12 cellular contexts compared by ENCODE assay signal in the genomic region with DNA sequence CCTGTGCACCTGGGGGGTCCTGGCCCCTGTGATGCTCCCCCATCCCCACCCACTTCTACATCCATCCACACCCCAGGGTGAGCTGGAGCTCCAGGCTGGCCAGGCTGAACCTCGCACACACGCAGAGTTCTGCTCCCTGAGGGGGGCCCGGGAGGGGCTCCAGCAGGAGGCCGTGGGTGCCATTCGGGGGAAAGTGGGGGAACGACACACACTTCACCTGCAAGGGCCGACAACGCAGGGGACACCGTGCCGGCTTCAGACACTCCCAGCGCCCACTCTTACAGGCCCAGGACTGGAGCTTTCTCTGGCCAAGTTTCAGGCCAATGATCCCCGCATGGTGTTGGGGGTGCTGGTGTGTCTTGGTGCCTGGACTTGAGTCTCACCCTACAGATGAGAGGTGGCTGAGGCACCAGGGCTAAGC. TPM values are rescaled to one million over a fixed set of nuclear protein-coding genes. Genes with fewer than 3 reads are reported as not detected.
DNase-seq lines count a peak whose midpoint lies in the region; ATAC-seq, FAIRE-seq and TF ChIP-seq lines count a peak whose summit lies in the region.
"Had no signal": no experiment of that assay in that cellular context is flagged by ENCODE, and none has a peak within 500 bp of the region (broad histone marks: within the 10 kb centered on the region; RNA-seq: fewer than 3 reads in every experiment).

No MANE protein-coding gene starts in this region.

- DNase-seq in left ventricle myocardium inferior: no peak
- DNase-seq in Right ventricle myocardium superior: no peak
- no peak for DNase-seq in chondrocyte (ENCODE audit: low spot score)
- no peak for DNase-seq in osteocyte (ENCODE audit: extremely low spot score, unreplicated experiment)
- no peak for DNase-seq in vagina (ENCODE audit: extremely low spot score in 2 of 2)
- no peak for DNase-seq in middle frontal gyrus (ENCODE audit: extremely low spot score, low spot score)
- DNase-seq in GM19239 (ENCODE audit: insufficient read length, low spot score): no peak
- DNase-seq: DMS 273 treated with DMSO at 0.1 percent for 48 hours, NCI-H1048 had no signal

- no peaks in the 10 kb centered on the region for H3K36me3 ChIP-seq in left ventricle myocardium inferior
- H3K36me3 ChIP-seq in vagina: no peaks in the 10 kb centered on the region
- H3K36me3 ChIP-seq: colonic mucosa had no signal

- no peak overlapping the region for H3K4me3 ChIP-seq in left ventricle myocardium inferior
- H3K4me3 ChIP-seq in vagina: no peak overlapping the region
- H3K4me3 ChIP-seq: colonic mucosa had no signal

- no peak for TF ChIP-seq POLR2A in vagina (IDR thresholded peaks at IDR 0.05)

- H3K4me1 Mint-ChIP-seq in chondrocyte (ENCODE audit: low read depth): peaks cover 10% of the 10 kb centered on the region
- peaks cover 16% of the 10 kb centered on the region for H3K4me1 Mint-ChIP-seq in osteocyte (ENCODE audit: unreplicated experiment)

- H3K4me3 Mint-ChIP-seq in chondrocyte (ENCODE audit: unreplicated experiment): no peak overlapping the region
- no peak overlapping the region for H3K4me3 Mint-ChIP-seq in osteocyte (ENCODE audit: unreplicated experiment)

- peaks cover 26% of the 10 kb centered on the region for H3K4me1 ChIP-seq in left ventricle myocardium inferior
- peaks cover 39% of the 10 kb centered on the region for H3K4me1 ChIP-seq in vagina

- no peaks in the 10 kb centered on the region for H3K9me3 ChIP-seq in left ventricle myocardium inferior (replicated peaks)
- H3K9me3 ChIP-seq in vagina: no peaks in the 10 kb centered on the region
- H3K9me3 ChIP-seq: colonic mucosa had no signal

- ATAC-seq in Right ventricle myocardium superior (ENCODE audit: poor library complexity) (no peak), HG03045 (IDR thresholded peaks at IDR 0.05; ENCODE audit: unreplicated experiment) (no peak)

- intact Hi-C loops in left ventricle myocardium inferior (cut with micrococcal nuclease) (loop anchor here (10.0 kb wide), 1 partner anchor 62 kb away; no protein-coding TSS in a partner anchor), Right ventricle myocardium superior (cut with DNase I) (loop anchor here (10.0 kb wide), 2 partner anchors 62 to 172 kb away; no protein-coding TSS in a partner anchor), vagina (cut with DNase I) (loop anchor here (5.0 to 10.0 kb wide), 2 partner anchors 65 to 172 kb away; no protein-coding TSS in a partner anchor)

- H3K36me3 Mint-ChIP-seq in chondrocyte (ENCODE audit: low read depth) (peaks cover 3% of the 10 kb centered on the region), osteocyte (ENCODE audit: unreplicated experiment) (no peaks in the 10 kb centered on the region)
- H3K36me3 Mint-ChIP-seq: activated naive CD8-positive, alpha-beta T cell treated with anti-CD3 and anti-CD28 coated beads, Interleukin-2, amount 10 ng/mL, durations not matched to agents 7 days and 5 days had no signal

- peak overlapping the region; percentile 57 for H3K27ac Mint-ChIP-seq in chondrocyte (ENCODE audit: unreplicated experiment)
- peak overlapping the region; percentile 23 for H3K27ac Mint-ChIP-seq in osteocyte (ENCODE audit: unreplicated experiment)

- H3K27ac ChIP-seq in left ventricle myocardium inferior (replicated peaks) (peak overlapping the region; percentile 16), vagina (peak overlapping the region; percentile 81)

- H3K27me3 Mint-ChIP-seq in chondrocyte (ENCODE audit: low read depth) (no peaks in the 10 kb centered on the region), osteocyte (ENCODE audit: unreplicated experiment) (no peaks in the 10 kb centered on the region)

- H3K27me3 ChIP-seq in left ventricle myocardium inferior (ENCODE audit: low read depth) (peaks cover 77% of the 10 kb centered on the region), vagina (no peaks in the 10 kb centered on the region)

- TF ChIP-seq CTCF in left ventricle myocardium inferior (IDR thresholded peaks at IDR 0.05; ENCODE audit: borderline replicate concordance) (no peak), chondrocyte (IDR thresholded peaks at IDR 0.05) (no peak), osteocyte (IDR thresholded peaks at IDR 0.05) (no peak), vagina (IDR thresholded peaks at IDR 0.05) (no peak)

- FAIRE-seq in GM19239 (lab: Jason Lieb, UNC): no peak

- H3K9me3 Mint-ChIP-seq in chondrocyte (ENCODE audit: low read depth) (no peaks in the 10 kb centered on the region), osteocyte (ENCODE audit: unreplicated experiment) (no peaks in the 10 kb centered on the region)
- H3K9me3 Mint-ChIP-seq: activated naive CD8-positive, alpha-beta T cell treated with anti-CD3 and anti-CD28 coated beads, Interleukin-2, amount 10 ng/mL, durations not matched to agents 7 days and 5 days had no signal

RNA-seq across cellular contexts. Expression of a gene that starts 20.0 kb away (rescaled TPM):
- total RNA-seq in left ventricle myocardium inferior (101 TPM), Right ventricle myocardium superior (90.1 TPM), chondrocyte (128 to 227 TPM (median 151 TPM) in 3 replicates), osteocyte (156 and 171 TPM in 2 replicates), vagina (158 TPM)

RNA-seq across cellular contexts. Expression of a gene that starts 21.3 kb away (rescaled TPM):
- total RNA-seq in left ventricle myocardium inferior (2.2 TPM), Right ventricle myocardium superior (3.2 TPM), chondrocyte (17.2 to 51.6 TPM (median 45.7 TPM) in 3 replicates), osteocyte (32.4 and 39.3 TPM in 2 replicates), vagina (195 TPM)

RNA-seq across cellular contexts. Expression of a gene that starts 31.7 kb away (rescaled TPM):
- total RNA-seq in left ventricle myocardium inferior (10.3 TPM), Right ventricle myocardium superior (9.1 TPM), chondrocyte (16.9 to 31.3 TPM (median 20.3 TPM) in 3 replicates), osteocyte (43.9 and 45.2 TPM in 2 replicates), vagina (12.8 TPM)

RNA-seq across cellular contexts. Expression of a gene that starts 32.3 kb away (rescaled TPM):
- total RNA-seq in left ventricle myocardium inferior: 18.1 TPM
- 22.1 TPM for total RNA-seq in Right ventricle myocardium superior
- 67.6 to 70.4 TPM (median 67.9 TPM) in 3 replicates for total RNA-seq in chondrocyte
- total RNA-seq in osteocyte: 113 and 121 TPM in 2 replicates
- total RNA-seq in vagina: 33.6 TPM

RNA-seq across cellular contexts. Expression of a gene that starts 50.0 kb away (rescaled TPM):
- 26.2 TPM for total RNA-seq in left ventricle myocardium inferior
- total RNA-seq in Right ventricle myocardium superior: 17.4 TPM
- 47.2 to 55.0 TPM (median 52.3 TPM) in 3 replicates for total RNA-seq in chondrocyte
- total RNA-seq in osteocyte: 79.1 and 84.4 TPM in 2 replicates
- total RNA-seq in vagina: 33.4 TPM
